Comparison of ENCODE assay signal across 14 cellular contexts in genomic region chr13:109782823-109783411, GRCh38. TPM values are rescaled to one million over a fixed set of nuclear protein-coding genes. Genes with fewer than 3 reads are reported as not detected.
DNase-seq lines count a peak whose midpoint lies in the region; ATAC-seq and TF ChIP-seq lines count a peak whose summit lies in the region.
"Had no signal": no experiment of that assay in that cellular context is flagged by ENCODE, and none has a peak within 500 bp of the region (broad histone marks: within the 10 kb centered on the region; RNA-seq: fewer than 3 reads in every experiment).

No MANE protein-coding gene starts in this region.

- peaks cover 15% of the 10 kb centered on the region for H3K4me1 ChIP-seq in HEK293 (ENCODE audit: control insufficient read depth, insufficient read depth, low read length)
- H3K4me1 ChIP-seq in psoas muscle: peaks cover 37% of the 10 kb centered on the region

- POLR2A ChIA-PET in HEK293 (lab: Yijun Ruan, JAX): no interaction called here

- 97 to 98% (median 97%) methylated on average over 55 to 70 of the region's 70 CpGs for WGBS in psoas muscle, 3 donors

- intact Hi-C loops in psoas muscle (cut with DNase I): loop anchor here (10.0 kb wide), 3 partner anchors 168 to 818 kb away; no protein-coding TSS in a partner anchor

- no peak overlapping the region for H3K27ac ChIP-seq in HEK293 (ENCODE audit: extremely low read depth, low read depth, low read length)
- peak overlapping the region in 1 of 2 donors; percentile 99 for H3K27ac ChIP-seq in coronary artery
- no peak overlapping the region for H3K27ac ChIP-seq in psoas muscle
- H3K27ac ChIP-seq: WERI-Rb-1 had no signal

- CTCF ChIA-PET in HEK293 (lab: Yijun Ruan, JAX): no interaction called here

- H3K9me3 ChIP-seq in HEK293 (ENCODE audit: control insufficient read depth, insufficient read depth, low read depth, low read length) (no peaks in the 10 kb centered on the region), psoas muscle (no peaks in the 10 kb centered on the region)

- TF ChIP-seq CTCF in HEK293 (tag by site-specific recombination; IDR thresholded peaks at IDR 0.05): no peak
- TF ChIP-seq CTCF in coronary artery (IDR thresholded peaks at IDR 0.05): no peak
- TF ChIP-seq CTCF in psoas muscle (IDR thresholded peaks at IDR 0.05): no peak

- no peak for ATAC-seq in psoas muscle
- no peak for ATAC-seq in HG02840 (IDR thresholded peaks at IDR 0.05; ENCODE audit: low FRiP score, unreplicated experiment)
- ATAC-seq: effector memory CD8-positive, alpha-beta T cell had no signal

- H3K27me3 ChIP-seq in psoas muscle (ENCODE audit: insufficient read depth in 3 of 3, low read length in 2 of 3): peaks cover 0 to 2% (median 0%) of the 10 kb centered on the region in 3 donors

- H3K36me3 ChIP-seq in HEK293 (ENCODE audit: control insufficient read depth in 2 of 2, insufficient read depth in 1 of 2, low read length in 2 of 2) (peaks cover 0 to 51% of the 10 kb centered on the region in 2 experiments; a peak in 1 of 3 replicates), psoas muscle (ENCODE audit: insufficient read depth in 1 of 2, low read depth in 1 of 2) (peaks cover 8 to 28% of the 10 kb centered on the region in 2 donors)

- H3K4me3 ChIP-seq in HEK293 (ENCODE audit: low read depth, low read length): peak overlapping the region; percentile 66
- H3K4me3 ChIP-seq in coronary artery: peak overlapping the region; percentile 85
- peak overlapping the region; percentile 65 for H3K4me3 ChIP-seq in psoas muscle

- DNase-seq in DMS53 (lab: John Stamatoyannopoulos, UW) (peak; percentile 52), DMS53 treated with DMSO at 0.1 percent for 48 hours (lab: John Stamatoyannopoulos, UW; ENCODE audit: unreplicated experiment) (no peak), coronary artery (ENCODE audit: low spot score) (no peak), psoas muscle (no peak), SHP77 treated with DMSO at 0.1 percent for 48 hours (lab: John Stamatoyannopoulos, UW) (no peak), NCI-H1694 treated with DMSO at 0.1 percent for 48 hours (lab: John Stamatoyannopoulos, UW) (no peak)
- DNase-seq: activated CD8-positive, alpha-beta memory T cell treated with anti-CD3 and anti-CD28 coated beads, Interleukin-2, amount 50 U/mL, for 48 hours; DMS79; effector memory CD8-positive, alpha-beta T cell; Karpas-422; naive B cell had no signal

TF ChIP-seq in HEK293, 187 proteins besides CTCF, POLR2A, EP300 and RAD21:
- TF ChIP-seq, protein P1, sequence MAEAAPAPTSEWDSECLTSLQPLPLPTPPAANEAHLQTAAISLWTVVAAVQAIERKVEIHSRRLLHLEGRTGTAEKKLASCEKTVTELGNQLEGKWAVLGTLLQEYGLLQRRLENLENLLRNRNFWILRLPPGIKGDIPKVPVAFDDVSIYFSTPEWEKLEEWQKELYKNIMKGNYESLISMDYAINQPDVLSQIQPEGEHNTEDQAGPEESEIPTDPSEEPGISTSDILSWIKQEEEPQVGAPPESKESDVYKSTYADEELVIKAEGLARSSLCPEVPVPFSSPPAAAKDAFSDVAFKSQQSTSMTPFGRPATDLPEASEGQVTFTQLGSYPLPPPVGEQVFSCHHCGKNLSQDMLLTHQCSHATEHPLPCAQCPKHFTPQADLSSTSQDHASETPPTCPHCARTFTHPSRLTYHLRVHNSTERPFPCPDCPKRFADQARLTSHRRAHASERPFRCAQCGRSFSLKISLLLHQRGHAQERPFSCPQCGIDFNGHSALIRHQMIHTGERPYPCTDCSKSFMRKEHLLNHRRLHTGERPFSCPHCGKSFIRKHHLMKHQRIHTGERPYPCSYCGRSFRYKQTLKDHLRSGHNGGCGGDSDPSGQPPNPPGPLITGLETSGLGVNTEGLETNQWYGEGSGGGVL (tag by site-specific recombination; IDR thresholded peaks at IDR 0.05): no peak
- no peak for TF ChIP-seq ZNF132 (tag by site-specific recombination; IDR thresholded peaks at IDR 0.05; ENCODE audit: borderline replicate concordance)
- no peak for TF ChIP-seq OSR2 (tag by site-specific recombination; IDR thresholded peaks at IDR 0.05)
- no peak for TF ChIP-seq TSHZ1 (tag by site-specific recombination; IDR thresholded peaks at IDR 0.05; ENCODE audit: borderline replicate concordance)
- TF ChIP-seq ZSCAN23 (tag by site-specific recombination; IDR thresholded peaks at IDR 0.05): no peak
- TF ChIP-seq, protein P2, sequence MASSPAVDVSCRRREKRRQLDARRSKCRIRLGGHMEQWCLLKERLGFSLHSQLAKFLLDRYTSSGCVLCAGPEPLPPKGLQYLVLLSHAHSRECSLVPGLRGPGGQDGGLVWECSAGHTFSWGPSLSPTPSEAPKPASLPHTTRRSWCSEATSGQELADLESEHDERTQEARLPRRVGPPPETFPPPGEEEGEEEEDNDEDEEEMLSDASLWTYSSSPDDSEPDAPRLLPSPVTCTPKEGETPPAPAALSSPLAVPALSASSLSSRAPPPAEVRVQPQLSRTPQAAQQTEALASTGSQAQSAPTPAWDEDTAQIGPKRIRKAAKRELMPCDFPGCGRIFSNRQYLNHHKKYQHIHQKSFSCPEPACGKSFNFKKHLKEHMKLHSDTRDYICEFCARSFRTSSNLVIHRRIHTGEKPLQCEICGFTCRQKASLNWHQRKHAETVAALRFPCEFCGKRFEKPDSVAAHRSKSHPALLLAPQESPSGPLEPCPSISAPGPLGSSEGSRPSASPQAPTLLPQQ (tag by site-specific recombination; IDR thresholded peaks at IDR 0.05): no peak
TF ChIP-seq in HEK293: peak in this region for 0.

RNA-seq across cellular contexts. Expression of gene IRS2, which starts 3.5 kb away (rescaled TPM):
- total RNA-seq in psoas muscle: 10 to 100 TPM in 3 of 4 donors, 1 to 10 TPM in 1; 9.3 to 40.8 (median 27.1) TPM
- polyA plus RNA-seq in psoas muscle: 10 to 100 TPM; 13.0 to 31.7 (median 15.5) TPM
